8 cellular contexts compared by ENCODE assay signal in the genomic region with DNA sequence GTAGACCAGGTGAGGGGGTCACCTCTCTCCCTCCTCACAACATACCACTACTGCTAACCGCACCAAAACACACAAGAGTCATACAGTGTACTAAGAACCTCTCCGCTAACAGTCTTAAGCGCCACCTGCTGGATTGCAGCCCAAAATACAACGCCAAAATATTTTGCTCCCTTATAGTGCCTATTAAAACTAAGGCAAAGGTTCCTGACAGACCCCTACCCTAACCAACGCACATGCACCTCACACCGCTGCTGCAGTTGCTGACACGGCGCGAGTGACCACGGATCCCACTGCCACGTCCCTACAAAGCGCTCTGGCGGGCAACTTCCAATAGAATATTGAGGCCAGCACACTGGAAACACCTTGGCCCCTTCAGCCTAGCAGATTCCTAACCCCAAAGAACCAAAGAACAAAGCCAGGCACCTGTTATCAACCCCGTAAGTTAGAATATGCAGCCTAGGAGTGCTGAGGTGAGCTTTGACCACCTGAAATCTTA.
A peak's percentile ranks its signal among the peaks of the same experiment; 100 is the strongest.
DNase-seq lines count a peak whose midpoint lies in the region; ATAC-seq and TF ChIP-seq lines count a peak whose summit lies in the region.

No MANE protein-coding gene starts in this region.

- no peaks in the 10 kb centered on the region for H3K27me3 Mint-ChIP-seq in Caco-2 (ENCODE audit: insufficient read depth, unreplicated experiment)

- no peaks in the 10 kb centered on the region for H3K36me3 ChIP-seq in Caco-2 (ENCODE audit: control insufficient read depth, insufficient read depth, low read length)

- H3K9me3 Mint-ChIP-seq in Caco-2 (ENCODE audit: unreplicated experiment), result peaks cover 38% of the 10 kb centered on the region

- ATAC-seq in GM18511 (IDR thresholded peaks at IDR 0.05; ENCODE audit: unreplicated experiment), result peak; percentile 99
- peak; percentile 94 for ATAC-seq in HG02840 (IDR thresholded peaks at IDR 0.05; ENCODE audit: low FRiP score, unreplicated experiment)

- intact Hi-C loops in Caco-2 (cut with micrococcal nuclease; ENCODE audit: unreplicated experiment), result no loop called here

- no peak overlapping the region for H3K4me3 Mint-ChIP-seq in Caco-2 (ENCODE audit: unreplicated experiment)

- no TSS peak for BruUV-seq in Caco-2 (replicated peaks; lab: Mats Ljungman, UMichigan)

- H3K4me1 Mint-ChIP-seq in Caco-2 (ENCODE audit: low read depth, unreplicated experiment), result peaks cover 12% of the 10 kb centered on the region

- DNase-seq in Caco-2 (peak in 1 of 2 experiments; percentile 42), NCI-H1105 (lab: John Stamatoyannopoulos, UW) (peak; percentile 24), astrocyte of the cerebellum (ENCODE audit: low read depth) (peak; percentile 27), kidney tubule cell (ENCODE audit: low spot score) (peak; percentile 52), GOT3 (lab: John Stamatoyannopoulos, UW) (no peak), activated gamma-delta T cell (lab: John Stamatoyannopoulos, UW) (no peak)

- H3K27ac Mint-ChIP-seq in Caco-2 (ENCODE audit: unreplicated experiment), result no peak overlapping the region

- H3K4me3 ChIP-seq in Caco-2 (ENCODE audit: low read depth, low read length) (no peak overlapping the region), astrocyte of the cerebellum (ENCODE audit: low read depth, low read length) (no peak overlapping the region)

- no peaks in the 10 kb centered on the region; the same call in 1 of the 2 replicates for H3K4me1 ChIP-seq in Caco-2

- no peaks in the 10 kb centered on the region for H3K27me3 ChIP-seq in Caco-2 (replicated peaks; ENCODE audit: control insufficient read depth, insufficient read depth, low read length)

- peaks cover 13% of the 10 kb centered on the region for H3K9me3 ChIP-seq in Caco-2

- CTCF ChIA-PET in Caco-2 (lab: Charles Lee), result no interaction called here

- TF ChIP-seq CTCF in Caco-2 (IDR thresholded peaks at IDR 0.05; ENCODE audit: insufficient read depth in 1 of 2, low read depth in 1 of 2, low read length in 1 of 2, severe bottlenecking in 1 of 2, unreplicated experiment in 1 of 2) (peak; percentile 27 to 49), astrocyte of the cerebellum (IDR thresholded peaks at IDR 0.05; ENCODE audit: low read depth, low read length, missing control alignments) (peak; percentile 81)

- POLR2A ChIA-PET in Caco-2 (lab: Charles Lee), result no interaction called here

- H3K36me3 Mint-ChIP-seq in Caco-2 (ENCODE audit: insufficient read depth, unreplicated experiment), result no peaks in the 10 kb centered on the region

- in situ Hi-C loops in astrocyte of the cerebellum (cut with HindIII; ENCODE audit: low sequenced_read_pairs), result no loop called here

Comparison
In these comparisons a context has a peak if more than half of its experiments do, and no peak if none do; other contexts are left out.
1. DNase-seq: peak in NCI-H1105 (single experiment), astrocyte of the cerebellum (single experiment) and kidney tubule cell (single experiment); none in GOT3 (single experiment) and activated gamma-delta T cell (single experiment).